In the genomic region with DNA sequence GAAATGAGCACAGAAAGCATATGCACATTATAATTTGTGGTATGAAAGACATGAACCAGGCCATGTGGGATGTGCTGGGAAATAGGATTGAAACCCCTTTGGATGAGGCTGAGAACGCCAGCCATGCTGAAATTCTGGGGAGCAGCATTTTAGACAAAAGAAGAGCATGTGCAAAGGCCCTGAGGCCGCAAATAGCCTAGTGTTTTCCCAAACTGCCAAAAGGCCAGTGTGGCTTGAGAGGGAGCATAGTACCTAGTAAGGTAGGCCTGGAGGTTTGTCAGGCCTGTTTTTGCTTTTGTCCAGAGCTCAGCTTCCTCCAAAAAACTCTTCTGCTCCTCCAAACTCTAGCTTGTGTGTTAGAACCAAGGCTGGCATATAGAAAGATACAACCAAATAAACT, we compare ENCODE assay signal across 10 cellular contexts. TPM values are rescaled to one million over a fixed set of nuclear protein-coding genes. Genes with fewer than 3 reads are reported as not detected.
"Had no signal": no experiment of that assay in that cellular context is flagged by ENCODE, and none has a peak within 500 bp of the region (broad histone marks: within the 10 kb centered on the region; RNA-seq: fewer than 3 reads in every experiment).

No MANE protein-coding gene starts in this region.

- ATAC-seq: HCT116, HepG2 had no signal

- FAIRE-seq: HepG2 had no signal

- H3K4me1 ChIP-seq: HAP-1 had no signal

- H2AFZ ChIP-seq: GM23248 had no signal

- H3K27ac ChIP-seq: GM23248, HL-60 had no signal

- DNase-seq: GM23248, GOT3, H7, KBM-7 had no signal

- H3K9me3 ChIP-seq: HAP-1 had no signal

- H3K4me3 ChIP-seq: GM23248, HAP-1 had no signal

- H3K9ac ChIP-seq: GM23248 had no signal

- H3K36me3 ChIP-seq: HAP-1 had no signal

RNA-seq across cellular contexts. Expression of a gene that starts 58.7 kb away (rescaled TPM):
- total RNA-seq: GM23248, H4, H7, HepG2, HT1080 had no signal
- polyA plus RNA-seq: GM23248, HepG2 had no signal
